1 cellular context compared by ENCODE assay signal in genomic region chr1:44721521-44722361, GRCh38.
TF ChIP-seq lines count a peak whose summit lies in the region.

No MANE protein-coding gene starts in this region.

TF ChIP-seq in GM12878, 131 proteins besides CTCF, POLR2A, EP300 and RAD21 (continued from another document and continues in another):
- no peak for TF ChIP-seq ZNF274 (IDR thresholded peaks at IDR 0.05; ENCODE audit: insufficient read depth, insufficient read length)
- peak; percentile 82 for TF ChIP-seq SMARCA5 (IDR thresholded peaks at IDR 0.05)
- peak; percentile 98 for TF ChIP-seq TCF12 (IDR thresholded peaks at IDR 0.05; ENCODE audit: low read depth, low read length)
- TF ChIP-seq FOXK2 (IDR thresholded peaks at IDR 0.05), result peak; percentile 72; the same call in 1 of the 2 replicates
- no peak for TF ChIP-seq CBX3 (IDR thresholded peaks at IDR 0.05; ENCODE audit: borderline replicate concordance, low read depth)
- peak; percentile 54 to 60 for TF ChIP-seq BHLHE40 (IDR thresholded peaks at IDR 0.05; ENCODE audit: borderline replicate concordance in 1 of 2, low read depth in 2 of 2, low read length in 1 of 2)
- TF ChIP-seq ELK1 (IDR thresholded peaks at IDR 0.05; ENCODE audit: low read depth, low read length), result no peak
- TF ChIP-seq POLR2AphosphoS5 (IDR thresholded peaks at IDR 0.05; ENCODE audit: low read length), result peak; percentile 100
- TF ChIP-seq NKRF (conservative IDR thresholded peaks at IDR 0.05), result peak; percentile 85; the same call in 1 of the 2 replicates
- peak; percentile 47 for TF ChIP-seq SIX5 (IDR thresholded peaks at IDR 0.05; ENCODE audit: low read depth, low read length, severe bottlenecking)
- TF ChIP-seq MTA2 (IDR thresholded peaks at IDR 0.05; ENCODE audit: low read depth), result peak; percentile 56; the same call in 1 of the 2 replicates
- no peak for TF ChIP-seq NFXL1 (IDR thresholded peaks at IDR 0.05; ENCODE audit: borderline replicate concordance)
- TF ChIP-seq BRCA1 (IDR thresholded peaks at IDR 0.05; ENCODE audit: low read depth, low read length), result no peak
- TF ChIP-seq USF1 (IDR thresholded peaks at IDR 0.05; ENCODE audit: borderline replicate concordance, extremely low read length, insufficient read depth, low read depth, low read length), result no peak
- no peak for TF ChIP-seq RBBP5 (conservative IDR thresholded peaks at IDR 0.05)
- peak; percentile 95 for TF ChIP-seq YY1 (IDR thresholded peaks at IDR 0.05; ENCODE audit: low read depth, low read length)
- peak; percentile 59; the same call in 1 of the 2 replicates for TF ChIP-seq HSF1 (IDR thresholded peaks at IDR 0.05; ENCODE audit: low read depth, low read length)
- peak; percentile 100 for TF ChIP-seq POLR2AphosphoS2 (IDR thresholded peaks at IDR 0.05; ENCODE audit: low read depth, low read length)
- no peak for TF ChIP-seq NR2C2 (IDR thresholded peaks at IDR 0.05; ENCODE audit: borderline replicate concordance, control insufficient read depth, insufficient read length, low read depth)
- TF ChIP-seq TBL1XR1 (IDR thresholded peaks at IDR 0.05; ENCODE audit: low read depth, low read length), result peak; percentile 93
- peak; percentile 69; the same call in 1 of the 2 replicates for TF ChIP-seq ZNF592 (IDR thresholded peaks at IDR 0.05)
- TF ChIP-seq ATF3 (IDR thresholded peaks at IDR 0.05; ENCODE audit: borderline replicate concordance, extremely low read depth, low read depth, low read length), result no peak
- TF ChIP-seq MTA3 (IDR thresholded peaks at IDR 0.05; ENCODE audit: borderline replicate concordance, low read length), result peak; percentile 100
- TF ChIP-seq PAX5 (IDR thresholded peaks at IDR 0.05; ENCODE audit: borderline replicate concordance, low read depth, low read length), result peak; percentile 97
- TF ChIP-seq ZNF207 (IDR thresholded peaks at IDR 0.05; ENCODE audit: borderline replicate concordance), result peak; percentile 95; the same call in 1 of the 2 replicates
- no peak for TF ChIP-seq SMC3 (IDR thresholded peaks at IDR 0.05; ENCODE audit: borderline replicate concordance, low read length)
- TF ChIP-seq FOXM1 (IDR thresholded peaks at IDR 0.05; ENCODE audit: low read depth, low read length), result peak; percentile 99
- TF ChIP-seq BCLAF1 (IDR thresholded peaks at IDR 0.05), result peak; percentile 78
- no peak; the same call in 1 of the 2 replicates for TF ChIP-seq GATAD2B (conservative IDR thresholded peaks at IDR 0.05; ENCODE audit: low read depth)
- peak; percentile 11 to 89 for TF ChIP-seq EGR1 (IDR thresholded peaks at IDR 0.05; ENCODE audit: borderline replicate concordance in 1 of 2, low read depth in 2 of 2, low read length in 2 of 2)
- peak; percentile 96 for TF ChIP-seq CREM (IDR thresholded peaks at IDR 0.05; ENCODE audit: low read depth)
- no peak for TF ChIP-seq HDAC2 (IDR thresholded peaks at IDR 0.05)
- TF ChIP-seq IRF4 (IDR thresholded peaks at IDR 0.05; ENCODE audit: low read depth, low read length), result peak; percentile 92
- no peak for TF ChIP-seq KDM1A (IDR thresholded peaks at IDR 0.05; ENCODE audit: borderline replicate concordance)
- TF ChIP-seq STAT3 (IDR thresholded peaks at IDR 0.05; ENCODE audit: low read depth, low read length), result no peak; the same call in 1 of the 2 replicates
- no peak for TF ChIP-seq JUND (IDR thresholded peaks at IDR 0.05; ENCODE audit: low read depth, low read length)
- 0 out of 2 replicates have a peak, but pooled peaks have one; percentile 72 for TF ChIP-seq PAX8 (IDR thresholded peaks at IDR 0.05)
- peak; percentile 61 for TF ChIP-seq PKNOX1 (IDR thresholded peaks at IDR 0.05)
- no peak for TF ChIP-seq IRF3 (IDR thresholded peaks at IDR 0.05)
- peak; percentile 74; the same call in 1 of the 2 replicates for TF ChIP-seq CEBPZ (IDR thresholded peaks at IDR 0.05; ENCODE audit: low read depth, low read length)
- TF ChIP-seq IKZF1 (conservative IDR thresholded peaks at IDR 0.05), result peak; percentile 86
